ENCODE assay signal across 11 cellular contexts in genomic region chr11:118046051-118046963, GRCh38. TPM values are rescaled to one million over a fixed set of nuclear protein-coding genes. Genes with fewer than 3 reads are reported as not detected.
DNase-seq lines count a peak whose midpoint lies in the region; ATAC-seq and TF ChIP-seq lines count a peak whose summit lies in the region.
"Had no signal": no experiment of that assay in that cellular context is flagged by ENCODE, and none has a peak within 500 bp of the region (broad histone marks: within the 10 kb centered on the region; RNA-seq: fewer than 3 reads in every experiment).

No MANE protein-coding gene starts in this region.

- H3K9me3 Mint-ChIP-seq in activated CD4-positive, alpha-beta T cell treated with anti-CD3 and anti-CD28 coated beads for 36 hours (ENCODE audit: low read depth), result no peaks in the 10 kb centered on the region
- H3K9me3 Mint-ChIP-seq in T-helper 2 cell treated with Interferon-gamma antibody and Interleukin-4, amounts not matched to agents 5 μg/mL and 100 μg/mL, for 36 hours, result no peaks in the 10 kb centered on the region
- no peaks in the 10 kb centered on the region for H3K9me3 Mint-ChIP-seq in activated naive CD8-positive, alpha-beta T cell (ENCODE audit: low read depth)
- H3K9me3 Mint-ChIP-seq in stimulated activated naive B cell treated with anti-CD40 and anti-IgM and Interleukin-4, amounts not matched to agents 10 μg/mL and 1 μg/mL and 100 μg/mL, for 72 hours, result no peaks in the 10 kb centered on the region
- H3K9me3 Mint-ChIP-seq in nephron progenitor cell, result no peaks in the 10 kb centered on the region
- H3K9me3 Mint-ChIP-seq: neural crest cell had no signal

- DNase-seq in activated CD4-positive, alpha-beta T cell treated with anti-CD3 and anti-CD28 coated beads for 36 hours, result peak; percentile 49
- DNase-seq in activated CD4-positive, alpha-beta T cell treated with anti-CD3 and anti-CD28 coated beads for 1 hour, result no peak
- DNase-seq in T-helper 2 cell treated with Interferon-gamma antibody and Interleukin-4, amounts not matched to agents 5 μg/mL and 100 μg/mL, for 36 hours (ENCODE audit: low spot score), result peak; percentile 70
- DNase-seq in stimulated activated naive B cell treated with anti-CD40 and anti-IgM and Interleukin-4, amounts not matched to agents 10 μg/mL and 1 μg/mL and 100 μg/mL, for 72 hours, result no peak
- DNase-seq in Right ventricle myocardium superior (no peak), HK-2 (ENCODE audit: unreplicated experiment) (no peak), nephron progenitor cell (no peak)

- intact Hi-C loops in activated CD4-positive, alpha-beta T cell treated with anti-CD3 and anti-CD28 coated beads for 36 hours (cut with DNase I, micrococcal nuclease), result loop anchor here (1.0 to 10.0 kb wide), 6 partner anchors 44 to 812 kb away; partner anchors contain the start of genes PCSK7 (in 1 of the 2) and RNF214 (in 1 of the 2)
- intact Hi-C loops in Right ventricle myocardium superior (cut with DNase I), result no loop called here

- peaks cover 88% of the 10 kb centered on the region for H3K4me1 Mint-ChIP-seq in activated CD4-positive, alpha-beta T cell treated with anti-CD3 and anti-CD28 coated beads for 36 hours
- H3K4me1 Mint-ChIP-seq in T-helper 2 cell treated with Interferon-gamma antibody and Interleukin-4, amounts not matched to agents 5 μg/mL and 100 μg/mL, for 36 hours (ENCODE audit: low read depth), result peaks cover 78% of the 10 kb centered on the region
- peaks cover 82% of the 10 kb centered on the region for H3K4me1 Mint-ChIP-seq in activated naive CD8-positive, alpha-beta T cell (ENCODE audit: low read depth)
- peaks cover 29 to 59% of the 10 kb centered on the region in 2 donors for H3K4me1 Mint-ChIP-seq in stimulated activated naive B cell treated with anti-CD40 and anti-IgM and Interleukin-4, amounts not matched to agents 10 μg/mL and 1 μg/mL and 100 μg/mL, for 72 hours
- H3K4me1 Mint-ChIP-seq in nephron progenitor cell, result no peaks in the 10 kb centered on the region

- H3K4me3 Mint-ChIP-seq in activated CD4-positive, alpha-beta T cell treated with anti-CD3 and anti-CD28 coated beads for 36 hours, result peak overlapping the region; percentile 25
- peak overlapping the region; percentile 29 for H3K4me3 Mint-ChIP-seq in T-helper 2 cell treated with Interferon-gamma antibody and Interleukin-4, amounts not matched to agents 5 μg/mL and 100 μg/mL, for 36 hours
- peak overlapping the region; percentile 61 for H3K4me3 Mint-ChIP-seq in activated naive CD8-positive, alpha-beta T cell
- H3K4me3 Mint-ChIP-seq in stimulated activated naive B cell treated with anti-CD40 and anti-IgM and Interleukin-4, amounts not matched to agents 10 μg/mL and 1 μg/mL and 100 μg/mL, for 72 hours, result no peak overlapping the region
- no peak overlapping the region for H3K4me3 Mint-ChIP-seq in nephron progenitor cell
- H3K4me3 Mint-ChIP-seq: neural crest cell had no signal

- H3K27me3 Mint-ChIP-seq in activated CD4-positive, alpha-beta T cell treated with anti-CD3 and anti-CD28 coated beads for 36 hours, result no peaks in the 10 kb centered on the region
- H3K27me3 Mint-ChIP-seq in T-helper 2 cell treated with Interferon-gamma antibody and Interleukin-4, amounts not matched to agents 5 μg/mL and 100 μg/mL, for 36 hours (ENCODE audit: low read depth), result no peaks in the 10 kb centered on the region
- H3K27me3 Mint-ChIP-seq in activated naive CD8-positive, alpha-beta T cell, result no peaks in the 10 kb centered on the region
- H3K27me3 Mint-ChIP-seq in stimulated activated naive B cell treated with anti-CD40 and anti-IgM and Interleukin-4, amounts not matched to agents 10 μg/mL and 1 μg/mL and 100 μg/mL, for 72 hours, result no peaks in the 10 kb centered on the region
- peaks cover 49% of the 10 kb centered on the region for H3K27me3 Mint-ChIP-seq in nephron progenitor cell (ENCODE audit: low read depth, poor library complexity)

- no peaks in the 10 kb centered on the region for H3K36me3 Mint-ChIP-seq in activated CD4-positive, alpha-beta T cell treated with anti-CD3 and anti-CD28 coated beads for 36 hours (ENCODE audit: low read depth)
- H3K36me3 Mint-ChIP-seq in T-helper 2 cell treated with Interferon-gamma antibody and Interleukin-4, amounts not matched to agents 5 μg/mL and 100 μg/mL, for 36 hours (ENCODE audit: low read depth), result peaks cover 2% of the 10 kb centered on the region
- H3K36me3 Mint-ChIP-seq in activated naive CD8-positive, alpha-beta T cell, result no peaks in the 10 kb centered on the region
- no peaks in the 10 kb centered on the region for H3K36me3 Mint-ChIP-seq in stimulated activated naive B cell treated with anti-CD40 and anti-IgM and Interleukin-4, amounts not matched to agents 10 μg/mL and 1 μg/mL and 100 μg/mL, for 72 hours
- H3K36me3 Mint-ChIP-seq in nephron progenitor cell (ENCODE audit: low read depth), result no peaks in the 10 kb centered on the region

- POLR2A ChIA-PET in activated CD4-positive, alpha-beta T cell treated with anti-CD3 and anti-CD28 coated beads for 36 hours (lab: Charles Lee), result interaction anchor here (1.0 to 3.5 kb wide), 2 partner anchors 44 to 49 kb away, joined by 3 to 24 read pairs; no protein-coding TSS in a partner anchor

- CTCF ChIA-PET in activated CD4-positive, alpha-beta T cell treated with anti-CD3 and anti-CD28 coated beads for 36 hours (lab: Charles Lee), result interaction anchor here (0.6 to 3.0 kb wide), 9 partner anchors 9 to 239 kb away, joined by 3 to 12 read pairs (median 5); no protein-coding TSS in a partner anchor

- no peak for TF ChIP-seq CTCF in nephron progenitor cell (IDR thresholded peaks at IDR 0.05)

- H3K27ac Mint-ChIP-seq in activated CD4-positive, alpha-beta T cell treated with anti-CD3 and anti-CD28 coated beads for 36 hours, result peak overlapping the region; percentile 76
- H3K27ac Mint-ChIP-seq in T-helper 2 cell treated with Interferon-gamma antibody and Interleukin-4, amounts not matched to agents 5 μg/mL and 100 μg/mL, for 36 hours, result peak overlapping the region; percentile 94
- peak overlapping the region; percentile 90 for H3K27ac Mint-ChIP-seq in activated naive CD8-positive, alpha-beta T cell
- peak overlapping the region; percentile 82 for H3K27ac Mint-ChIP-seq in stimulated activated naive B cell treated with anti-CD40 and anti-IgM and Interleukin-4, amounts not matched to agents 10 μg/mL and 1 μg/mL and 100 μg/mL, for 72 hours
- H3K27ac Mint-ChIP-seq in nephron progenitor cell, result no peak overlapping the region

- ATAC-seq in activated CD4-positive, alpha-beta T cell treated with anti-CD3 and anti-CD28 coated beads for 36 hours, result peak; percentile 76
- peak; percentile 90 to 92 for ATAC-seq in stimulated activated naive B cell treated with anti-CD40 and anti-IgM and Interleukin-4, amounts not matched to agents 10 μg/mL and 1 μg/mL and 100 μg/mL, for 72 hours (replicated peaks)
- no peak for ATAC-seq in Right ventricle myocardium superior (ENCODE audit: poor library complexity)

RNA-seq across cellular contexts. Expression of gene TMPRSS4, which starts 30.6 kb away (rescaled TPM):
- total RNA-seq in activated CD4-positive, alpha-beta T cell treated with anti-CD3 and anti-CD28 coated beads for 36 hours, result not detected
- total RNA-seq in Right ventricle myocardium superior, result not detected
- total RNA-seq: dermis microvascular lymphatic vessel endothelial cell, M059J, neural crest cell had no signal

RNA-seq across cellular contexts. Expression of gene SMIM35, which starts 40.5 kb away (rescaled TPM):
- total RNA-seq in activated CD4-positive, alpha-beta T cell treated with anti-CD3 and anti-CD28 coated beads for 36 hours, result under 1 TPM in 1 of 2 experiments, not detected in 1; 0.09 TPM
- total RNA-seq in Right ventricle myocardium superior, result not detected
- total RNA-seq: dermis microvascular lymphatic vessel endothelial cell, M059J, neural crest cell had no signal

Comparison
In these comparisons a context has a peak if more than half of its experiments do, and no peak if none do; other contexts are left out.
1. DNase-seq: peak in activated CD4-positive, alpha-beta T cell treated with anti-CD3 and anti-CD28 coated beads for 36 hours (single experiment) and T-helper 2 cell treated with Interferon-gamma antibody and Interleukin-4, amounts not matched to agents 5 μg/mL and 100 μg/mL, for 36 hours (single experiment); none in activated CD4-positive, alpha-beta T cell treated with anti-CD3 and anti-CD28 coated beads for 1 hour (single experiment), stimulated activated naive B cell treated with anti-CD40 and anti-IgM and Interleukin-4, amounts not matched to agents 10 μg/mL and 1 μg/mL and 100 μg/mL, for 72 hours (single experiment), Right ventricle myocardium superior (single experiment), HK-2 (single experiment) and nephron progenitor cell (single experiment).
2. H3K4me3 Mint-ChIP-seq: peak in activated CD4-positive, alpha-beta T cell treated with anti-CD3 and anti-CD28 coated beads for 36 hours (single experiment), T-helper 2 cell treated with Interferon-gamma antibody and Interleukin-4, amounts not matched to agents 5 μg/mL and 100 μg/mL, for 36 hours (single experiment) and activated naive CD8-positive, alpha-beta T cell (single experiment); none in stimulated activated naive B cell treated with anti-CD40 and anti-IgM and Interleukin-4, amounts not matched to agents 10 μg/mL and 1 μg/mL and 100 μg/mL, for 72 hours (0 of 2) and nephron progenitor cell (single experiment).